In genomic region chr6:134373282-134373922, GRCh38 we compare ENCODE assay signal across 8 cellular contexts. TPM values are rescaled to one million over a fixed set of nuclear protein-coding genes. Genes with fewer than 3 reads are reported as not detected.
A peak's percentile ranks its signal among the peaks of the same experiment; 100 is the strongest.
DNase-seq lines count a peak whose midpoint lies in the region; ATAC-seq and TF ChIP-seq lines count a peak whose summit lies in the region.

No MANE protein-coding gene starts in this region.

- peak; percentile 53 to 73 for ATAC-seq in activated CD4-positive, CD25-positive, alpha-beta regulatory T cell treated with anti-CD3 and anti-CD28 coated beads, Interleukin-2, amount 50 U/mL, for 24 hours
- ATAC-seq in HG02623 (IDR thresholded peaks at IDR 0.05; ENCODE audit: unreplicated experiment), result peak; percentile 84
- peak; percentile 94 to 97 for ATAC-seq in naive B cell (ENCODE audit: low read depth in 2 of 2)

- no peak for DNase-seq in activated CD4-positive, CD25-positive, alpha-beta regulatory T cell (lab: John Stamatoyannopoulos, UW)
- DNase-seq in NOMO-1 (lab: John Stamatoyannopoulos, UW; ENCODE audit: unreplicated experiment in 2 of 2) (peak; percentile 89 to 98), coronary artery (ENCODE audit: low spot score) (no peak), naive B cell (peak; percentile 30), retina (no peak), NCI-H2029 treated with DMSO at 0.1 percent for 48 hours (lab: John Stamatoyannopoulos, UW) (no peak)

- H3K4me3 ChIP-seq in coronary artery, result no peak overlapping the region

- peak overlapping the region in 1 of 8 donors; percentile 21 for H3K4me3 Mint-ChIP-seq in naive B cell

- no peaks in the 10 kb centered on the region for H3K36me3 Mint-ChIP-seq in naive B cell

- H3K27me3 Mint-ChIP-seq in naive B cell, result no peaks in the 10 kb centered on the region

- H3K27ac ChIP-seq in coronary artery, result peak overlapping the region; percentile 57 to 70

- H3K27ac Mint-ChIP-seq in naive B cell, result peak overlapping the region in 1 of 6 donors; percentile 57

- peaks cover 0 to 5% (median 0%) of the 10 kb centered on the region in 7 donors for H3K9me3 Mint-ChIP-seq in naive B cell

- peaks cover 15 to 25% (median 16%) of the 10 kb centered on the region in 3 donors for H3K4me1 Mint-ChIP-seq in naive B cell

- no peak for TF ChIP-seq CTCF in coronary artery (IDR thresholded peaks at IDR 0.05)

RNA-seq across cellular contexts. Expression of gene SGK1, which starts 55.5 kb away (rescaled TPM):
- 10 to 100 TPM in 4 of 6 donors, 1 to 10 TPM in 2; 6.6 to 59.1 (median 24.3) TPM for polyA plus RNA-seq in naive B cell (ENCODE audit: low read depth in 6 of 6)

Comparison
In these comparisons a context has a peak if more than half of its experiments do, and no peak if none do; other contexts are left out.
1. DNase-seq: peak in NOMO-1 (2 of 2) and naive B cell (single experiment); none in activated CD4-positive, CD25-positive, alpha-beta regulatory T cell (0 of 4), coronary artery (single experiment), retina (single experiment) and NCI-H2029 treated with DMSO at 0.1 percent for 48 hours (single experiment).
2. Peak in every context shown above with its lines, with median percentiles within 50 percentile points of each other: ATAC-seq.